In the genomic region with DNA sequence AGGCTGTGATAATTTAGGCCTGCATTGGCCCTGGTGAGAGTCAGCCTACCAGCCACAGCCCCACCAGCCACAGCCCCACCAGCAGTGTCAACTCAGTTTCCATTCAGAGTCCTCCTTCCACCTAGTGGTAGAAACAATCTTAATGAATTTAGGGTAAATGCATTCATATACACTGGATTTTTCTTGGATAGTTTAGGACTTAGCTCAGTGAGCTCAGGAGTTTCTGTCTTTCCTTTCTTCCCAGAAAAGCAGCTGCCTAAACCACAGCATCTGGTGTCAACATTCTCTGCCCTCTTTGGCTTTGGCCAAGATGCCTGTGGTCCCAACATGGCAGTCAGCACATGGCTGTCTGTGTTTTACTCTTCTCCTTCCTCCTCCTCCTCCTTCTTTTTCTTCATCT, we compare ENCODE assay signal across 22 cellular contexts.
DNase-seq lines count a peak whose midpoint lies in the region; ATAC-seq and TF ChIP-seq lines count a peak whose summit lies in the region.
"Had no signal": no experiment of that assay in that cellular context is flagged by ENCODE, and none has a peak within 500 bp of the region (broad histone marks: within the 10 kb centered on the region; RNA-seq: fewer than 3 reads in every experiment).

No MANE protein-coding gene starts in this region.

- ATAC-seq in GM18498 (IDR thresholded peaks at IDR 0.05; ENCODE audit: unreplicated experiment) (no peak), HG03439 (IDR thresholded peaks at IDR 0.05; ENCODE audit: unreplicated experiment) (no peak)
- ATAC-seq: left colon had no signal

- no peak overlapping the region for H3K27ac ChIP-seq in GM23248
- H3K27ac ChIP-seq: thyroid gland had no signal

- H4K20me1 ChIP-seq in GM23248 (ENCODE audit: insufficient read depth) = no peaks in the 10 kb centered on the region

- peak; percentile 43 for DNase-seq in GM23248
- peak; percentile 29 for DNase-seq in adipocyte (ENCODE audit: low read depth)
- DNase-seq in fibroblast of mammary gland (ENCODE audit: low read depth) = peak; percentile 60
- DNase-seq in stromal cell of bone marrow (ENCODE audit: low read depth) = peak; percentile 24
- no peak for DNase-seq in middle frontal gyrus (ENCODE audit: extremely low spot score, low spot score)
- DNase-seq: activated B cell treated with CpG ODN at 0.5 μM for 24 hours; activated effector memory CD4-positive, alpha-beta T cell treated with anti-CD3 and anti-CD28 coated beads, Interleukin-2, amount 50 U/mL, for 16 hours; anterior cingulate cortex; cortex of kidney; DMS79 treated with DMSO at 0.1 percent for 48 hours; Kasumi-1; left colon; NCI-H146; NCI-H226; nucleus accumbens; Right ventricle myocardium superior; stimulated activated CD4-positive, alpha-beta T cell treated with anti-CD3 and anti-CD28 coated beads, Interleukin-4, amount 100 ng/mL, for 24 hours; stimulated activated CD8-positive, alpha-beta memory T cell treated with anti-CD3 and anti-CD28 coated beads, Interleukin-4, amount 100 ng/mL, for 48 hours; T-helper 2 cell; thyroid gland had no signal

- in situ Hi-C loops in GM23248 (cut with MboI) = no loop called here

- TF ChIP-seq CTCF in fibroblast of mammary gland (conservative IDR thresholded peaks at IDR 0.05; ENCODE audit: control insufficient read depth, insufficient read depth, low read depth, low read length) = no peak

- H3K36me3 ChIP-seq in GM23248 (ENCODE audit: low read depth) (no peaks in the 10 kb centered on the region), adipocyte (ENCODE audit: control insufficient read depth, insufficient read depth, low read length, severe bottlenecking) (no peaks in the 10 kb centered on the region)
- H3K36me3 ChIP-seq: thyroid gland had no signal

- H3K4me3 ChIP-seq in GM23248 (no peak overlapping the region), adipocyte (ENCODE audit: low read length) (no peak overlapping the region), fibroblast of mammary gland (ENCODE audit: control insufficient read depth, low read depth, low read length) (no peak overlapping the region)
- H3K4me3 ChIP-seq: thyroid gland had no signal

- no peaks in the 10 kb centered on the region for H3K9me2 ChIP-seq in GM23248 (ENCODE audit: insufficient read depth)

- no peaks in the 10 kb centered on the region for H3K9me3 ChIP-seq in GM23248 (ENCODE audit: low read depth)
- no peaks in the 10 kb centered on the region for H3K9me3 ChIP-seq in adipocyte (ENCODE audit: control insufficient read depth, low read length)
- H3K9me3 ChIP-seq: thyroid gland had no signal

- no peak overlapping the region for H3K9ac ChIP-seq in GM23248
- H3K9ac ChIP-seq in adipocyte (ENCODE audit: low read length) = no peak overlapping the region

- H3K27me3 ChIP-seq in GM23248 (replicated peaks; ENCODE audit: insufficient read depth) (no peaks in the 10 kb centered on the region), adipocyte (replicated peaks; ENCODE audit: control insufficient read depth, insufficient read depth, low read length) (no peaks in the 10 kb centered on the region)
- H3K27me3 ChIP-seq: thyroid gland had no signal

- H3F3A ChIP-seq in GM23248 (ENCODE audit: insufficient read depth) = no peaks in the 10 kb centered on the region

- H3K79me2 ChIP-seq in GM23248 (ENCODE audit: insufficient read depth) = no peaks in the 10 kb centered on the region

- no peak overlapping the region for H2AFZ ChIP-seq in GM23248

- H3K4me1 ChIP-seq in GM23248 (ENCODE audit: insufficient read depth) (no peaks in the 10 kb centered on the region), adipocyte (ENCODE audit: control insufficient read depth, insufficient read depth, low read length) (no peaks in the 10 kb centered on the region)
- H3K4me1 ChIP-seq: thyroid gland had no signal

- no peak overlapping the region for H3K4me2 ChIP-seq in GM23248 (ENCODE audit: unreplicated experiment)
